In the genomic region with DNA sequence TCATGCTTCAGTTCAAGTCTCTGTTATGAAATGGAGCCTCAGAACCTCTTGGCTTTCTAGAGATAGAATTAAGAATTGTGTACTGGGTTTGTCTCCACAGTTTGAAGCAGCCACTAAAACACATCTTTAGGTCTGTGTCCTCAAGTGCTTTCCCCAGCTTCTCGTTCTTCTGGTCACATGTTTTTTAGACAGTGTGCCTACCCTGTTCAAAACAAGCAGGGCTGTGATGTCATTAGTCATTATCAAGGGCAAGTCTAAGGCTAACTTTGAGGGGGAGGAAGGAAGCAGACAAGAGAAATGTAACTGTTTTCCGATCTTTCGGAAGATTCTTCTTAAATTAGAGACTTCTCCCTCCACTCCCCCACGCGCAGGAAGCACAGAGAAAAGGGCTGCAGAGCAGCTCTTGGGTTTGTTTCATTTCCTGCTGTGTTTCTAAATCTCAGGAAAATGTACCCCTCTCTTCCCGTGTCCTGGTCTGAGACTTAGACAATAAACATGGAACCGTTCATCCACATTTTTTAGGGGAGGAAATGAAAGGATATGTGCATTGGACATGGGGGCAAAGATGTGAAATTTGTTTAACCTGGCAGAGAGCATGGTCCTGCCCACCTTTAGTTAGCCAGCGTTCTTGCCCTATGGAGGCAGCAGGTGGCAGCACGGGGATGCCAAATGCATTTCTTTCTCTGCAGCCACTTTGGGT, we compare ENCODE assay signal across 8 cellular contexts. TPM values are rescaled to one million over a fixed set of nuclear protein-coding genes. Genes with fewer than 3 reads are reported as not detected.
DNase-seq lines count a peak whose midpoint lies in the region; ATAC-seq, FAIRE-seq and TF ChIP-seq lines count a peak whose summit lies in the region.

No MANE protein-coding gene starts in this region.

- WGBS in A549 (ENCODE audit: missing lambda C conversion rate): 37% methylated on average over 9 of the region's 9 CpGs
- WGBS in endodermal cell (ENCODE audit: insufficient coverage in 1 of 2, insufficient read length in 1 of 2), 2 experiments: 63 to 71% methylated on average over 7 to 9 of the region's 9 CpGs

- no peak for TF ChIP-seq EP300 in A549 (IDR thresholded peaks at IDR 0.05)
- TF ChIP-seq EP300 in neural cell (conservative IDR thresholded peaks at IDR 0.05; ENCODE audit: poor library complexity, severe bottlenecking): no peak

- no peaks in the 10 kb centered on the region for H3K9me2 ChIP-seq in neural cell (ENCODE audit: insufficient read depth, low read length)

- peak; percentile 79 for TF ChIP-seq CTCF in A549 (IDR thresholded peaks at IDR 0.05)
- peak; percentile 84 for TF ChIP-seq CTCF in GM06990 (IDR thresholded peaks at IDR 0.05; ENCODE audit: insufficient read depth, low read length, poor library complexity, severe bottlenecking)
- TF ChIP-seq CTCF in endodermal cell (conservative IDR thresholded peaks at IDR 0.05): peak; percentile 84
- TF ChIP-seq CTCF in neural cell (IDR thresholded peaks at IDR 0.05; ENCODE audit: poor library complexity, severe bottlenecking): peak; percentile 82
- peak in 2 of 3 experiments; percentile 29 to 45 for TF ChIP-seq CTCF in vagina (IDR thresholded peaks at IDR 0.05)

- H3K9me3 Mint-ChIP-seq in activated CD8-positive, alpha-beta memory T cell treated with anti-CD3 and anti-CD28 coated beads, Interleukin-2, amount 10 ng/mL, durations not matched to agents 7 days and 5 days (ENCODE audit: low read depth): no peaks in the 10 kb centered on the region
- no peaks in the 10 kb centered on the region for H3K9me3 Mint-ChIP-seq in endodermal cell

- peaks cover 12% of the 10 kb centered on the region for H3K79me2 ChIP-seq in neural cell (replicated peaks; ENCODE audit: insufficient read depth, low read length)

- POLR2A ChIA-PET in A549 (lab: Yijun Ruan, JAX): no interaction called here

- no peaks in the 10 kb centered on the region for H4K20me1 ChIP-seq in neural cell (ENCODE audit: insufficient read depth)

- H3K4me2 ChIP-seq in A549 (peak overlapping the region; percentile 17; the same call in 2 of the 3 replicates), neural cell (ENCODE audit: low read length) (peak overlapping the region; percentile 40)

- H3K27me3 ChIP-seq in GM06990 (replicated peaks; ENCODE audit: control insufficient read depth, insufficient read depth, low read length) (no peaks in the 10 kb centered on the region), endodermal cell (ENCODE audit: control insufficient read depth, insufficient read depth, low read length, poor library complexity, severe bottlenecking) (no peaks in the 10 kb centered on the region), neural cell (ENCODE audit: insufficient read depth, low read depth, low read length) (no peaks in the 10 kb centered on the region), vagina (no peaks in the 10 kb centered on the region)

- intact Hi-C loops in vagina (cut with DNase I): no loop called here

- H3F3A ChIP-seq in neural cell (ENCODE audit: insufficient read depth, low read length, poor library complexity, severe bottlenecking): no peaks in the 10 kb centered on the region

- CTCF ChIA-PET in A549 (lab: Yijun Ruan, JAX): interaction anchor here (0.6 to 3.3 kb wide), 27 partner anchors 9 to 592 kb away, joined by 3 to 63 read pairs (median 5); partner anchors contain the start of genes C11orf16 and TMEM9B
- CTCF ChIA-PET in activated CD8-positive, alpha-beta memory T cell treated with anti-CD3 and anti-CD28 coated beads, Interleukin-2, amount 10 ng/mL, durations not matched to agents 7 days and 5 days (lab: Charles Lee): interaction anchor here (0.6 to 7.9 kb wide), 12 partner anchors 12 to 224 kb away, joined by 3 to 107 read pairs (median 3); partner anchors contain the start of gene TMEM9B

- H3K4me3 ChIP-seq in A549: no peak overlapping the region
- H3K4me3 ChIP-seq in GM06990 (replicated peaks; ENCODE audit: low read depth, low read length): no peak overlapping the region
- H3K4me3 ChIP-seq in endodermal cell (ENCODE audit: low read length): peak overlapping the region; percentile 66
- peak overlapping the region; percentile 46 for H3K4me3 ChIP-seq in neural cell (ENCODE audit: low read length)
- peak overlapping the region in 1 of 2 donors; percentile 21 for H3K4me3 ChIP-seq in vagina

- H3K36me3 Mint-ChIP-seq in activated CD8-positive, alpha-beta memory T cell treated with anti-CD3 and anti-CD28 coated beads, Interleukin-2, amount 10 ng/mL, durations not matched to agents 7 days and 5 days: peaks cover 7% of the 10 kb centered on the region
- H3K36me3 Mint-ChIP-seq in endodermal cell (ENCODE audit: low read depth): peaks cover 44% of the 10 kb centered on the region

- FAIRE-seq in A549 (lab: Jason Lieb, UNC): no peak

- H3K9ac ChIP-seq in endodermal cell (ENCODE audit: extremely low read depth, low read length, poor library complexity, severe bottlenecking) (no peak overlapping the region), neural cell (ENCODE audit: low read length) (no peak overlapping the region)

- H3K4me1 ChIP-seq in A549 (peaks cover 33% of the 10 kb centered on the region), endodermal cell (ENCODE audit: control insufficient read depth, insufficient read depth, low read length) (peaks cover 8% of the 10 kb centered on the region), vagina (peaks cover 45% of the 10 kb centered on the region)

- TF ChIP-seq POLR2A in A549 (IDR thresholded peaks at IDR 0.05; ENCODE audit: low read length): no peak
- TF ChIP-seq POLR2A in vagina (IDR thresholded peaks at IDR 0.05): no peak

- H2AFZ ChIP-seq in neural cell (ENCODE audit: low read depth, low read length): no peak overlapping the region

- ATAC-seq in A549 (no peak), HG03039 (IDR thresholded peaks at IDR 0.05; ENCODE audit: unreplicated experiment) (no peak)
- ATAC-seq in activated CD8-positive, alpha-beta memory T cell treated with anti-CD3 and anti-CD28 coated beads, Interleukin-2, amount 10 ng/mL, durations not matched to agents 7 days and 5 days: peak; percentile 34

- H3K27ac ChIP-seq in A549 (no peak overlapping the region), endodermal cell (ENCODE audit: low read depth, low read length) (no peak overlapping the region), neural cell (ENCODE audit: low read length) (no peak overlapping the region), vagina (peak overlapping the region; percentile 56)

- peaks cover under 1% of the 10 kb centered on the region for H3K27me3 Mint-ChIP-seq in activated CD8-positive, alpha-beta memory T cell treated with anti-CD3 and anti-CD28 coated beads, Interleukin-2, amount 10 ng/mL, durations not matched to agents 7 days and 5 days
- no peaks in the 10 kb centered on the region for H3K27me3 Mint-ChIP-seq in endodermal cell (ENCODE audit: insufficient read depth)

- H3K4me3 Mint-ChIP-seq in activated CD8-positive, alpha-beta memory T cell treated with anti-CD3 and anti-CD28 coated beads, Interleukin-2, amount 10 ng/mL, durations not matched to agents 7 days and 5 days: peak overlapping the region; percentile 60
- H3K4me3 Mint-ChIP-seq in endodermal cell: no peak overlapping the region

- TF ChIP-seq RAD21 in A549 (conservative IDR thresholded peaks at IDR 0.05 in 1 of 2, IDR thresholded peaks at IDR 0.05 in 1 of 2) (peak; percentile 75 to 78), neural cell (conservative IDR thresholded peaks at IDR 0.05) (peak; percentile 85)

- H3K27ac Mint-ChIP-seq in activated CD8-positive, alpha-beta memory T cell treated with anti-CD3 and anti-CD28 coated beads, Interleukin-2, amount 10 ng/mL, durations not matched to agents 7 days and 5 days: peak overlapping the region; percentile 80
- no peak overlapping the region for H3K27ac Mint-ChIP-seq in endodermal cell

- peak; percentile 29 to 40 for DNase-seq in A549 (ENCODE audit: low read depth in 1 of 2, low spot score in 1 of 2)
- DNase-seq in GM06990 (ENCODE audit: extremely low read depth, insufficient read length): no peak
- peak; percentile 10 for DNase-seq in NCI-H2107 treated with DMSO at 0.1 percent for 48 hours (lab: John Stamatoyannopoulos, UW; ENCODE audit: unreplicated experiment)
- DNase-seq in activated CD8-positive, alpha-beta memory T cell treated with anti-CD3 and anti-CD28 coated beads, Interleukin-2, amount 10 ng/mL, durations not matched to agents 7 days and 5 days: peak; percentile 72
- DNase-seq in endodermal cell: peak; percentile 87
- DNase-seq in vagina (ENCODE audit: extremely low spot score in 2 of 2): peak in 1 of 2 donors; percentile 65

- peaks cover 46% of the 10 kb centered on the region for H3K4me1 Mint-ChIP-seq in activated CD8-positive, alpha-beta memory T cell treated with anti-CD3 and anti-CD28 coated beads, Interleukin-2, amount 10 ng/mL, durations not matched to agents 7 days and 5 days
- H3K4me1 Mint-ChIP-seq in endodermal cell: peaks cover 27% of the 10 kb centered on the region

- H3K36me3 ChIP-seq in GM06990 (ENCODE audit: control insufficient read depth, insufficient read depth, low read length) (peaks cover 4% of the 10 kb centered on the region), endodermal cell (ENCODE audit: control insufficient read depth, insufficient read depth, low read length) (peaks cover 54% of the 10 kb centered on the region), neural cell (ENCODE audit: insufficient read depth, low read length) (peaks cover 4% of the 10 kb centered on the region), vagina (peaks cover 0 to 2% of the 10 kb centered on the region in 2 donors)

- H3K9me3 ChIP-seq in A549 (no peaks in the 10 kb centered on the region), endodermal cell (ENCODE audit: control insufficient read depth, low read length) (no peaks in the 10 kb centered on the region), neural cell (ENCODE audit: low read length) (no peaks in the 10 kb centered on the region), vagina (no peaks in the 10 kb centered on the region)

RNA-seq across cellular contexts. Expression of gene AKIP1, which starts 3.1 kb away (rescaled TPM):
- 61.3 and 66.7 TPM in 2 replicates for polyA plus RNA-seq in A549 (2011; rRNA removed)
- 41.5 and 48.3 TPM in 2 replicates for polyA plus RNA-seq in A549 (2012; cell fraction: cytosol; rRNA removed)
- 18.5 and 22.9 TPM in 2 replicates for polyA plus RNA-seq in A549 (2012; cell fraction: nucleus; rRNA removed)
- 54.2 to 61.5 TPM (median 57.7 TPM) in 3 replicates for polyA plus RNA-seq in A549 (2017; fragmentation: RNase III; extraction: RNeasy Plus Mini Kit Qiagen cat#74134 plus additional on column Dnase treatment)
- 12.4 and 15.1 TPM in 2 replicates for polyA minus RNA-seq in A549 (2011; rRNA and poly(A)+ RNA removed)
- total RNA-seq in activated CD8-positive, alpha-beta memory T cell treated with anti-CD3 and anti-CD28 coated beads, Interleukin-2, amount 10 ng/mL, durations not matched to agents 7 days and 5 days: 10 to 100 TPM; 29.8 to 34.9 TPM
- 10 to 100 TPM; 21.0 to 27.8 TPM for total RNA-seq in endodermal cell
- 28.9 TPM for polyA plus RNA-seq in endodermal cell (2013, experiment 1 of 2)
- polyA plus RNA-seq in endodermal cell (2013, experiment 2 of 2): 29.6 TPM
- polyA plus RNA-seq in neural cell: 81.5 and 90.7 TPM in 2 replicates
- polyA minus RNA-seq in neural cell: 37.0 and 39.0 TPM in 2 replicates
- total RNA-seq in vagina: 16.7 TPM

RNA-seq across cellular contexts. Expression of gene C11orf16, which starts 18.6 kb away (rescaled TPM):
- not detected in 2 replicates for polyA plus RNA-seq in A549 (2011; rRNA removed)
- not detected in 2 replicates for polyA plus RNA-seq in A549 (2012; cell fraction: cytosol; rRNA removed)
- not detected in 2 replicates for polyA plus RNA-seq in A549 (2012; cell fraction: nucleus; rRNA removed)
- not detected in 3 replicates for polyA plus RNA-seq in A549 (2017; fragmentation: RNase III; extraction: RNeasy Plus Mini Kit Qiagen cat#74134 plus additional on column Dnase treatment)
- polyA minus RNA-seq in A549 (2011; rRNA and poly(A)+ RNA removed): not detected in 2 replicates
- total RNA-seq in activated CD8-positive, alpha-beta memory T cell treated with anti-CD3 and anti-CD28 coated beads, Interleukin-2, amount 10 ng/mL, durations not matched to agents 7 days and 5 days: not detected
- not detected for total RNA-seq in endodermal cell
- not detected for polyA plus RNA-seq in endodermal cell (2013, experiment 1 of 2)
- not detected for polyA plus RNA-seq in endodermal cell (2013, experiment 2 of 2)
- not detected in 2 replicates for polyA plus RNA-seq in neural cell
- polyA minus RNA-seq in neural cell: not detected in 2 replicates
- total RNA-seq in vagina: not detected

RNA-seq across cellular contexts. Expression of gene ASCL3, which starts 28.7 kb away (rescaled TPM):
- polyA plus RNA-seq in A549 (2011; rRNA removed) (not detected in 2 replicates), A549 (2017; fragmentation: RNase III; extraction: RNeasy Plus Mini Kit Qiagen cat#74134 plus additional on column Dnase treatment) (not detected in 3 replicates), neural cell (not detected in 2 replicates)
- polyA plus RNA-seq in A549 (2012; cell fraction: cytosol; rRNA removed): not detected in 2 replicates
- not detected in 2 replicates for polyA plus RNA-seq in A549 (2012; cell fraction: nucleus; rRNA removed)
- not detected in 2 replicates for polyA minus RNA-seq in A549 (2011; rRNA and poly(A)+ RNA removed)
- total RNA-seq in activated CD8-positive, alpha-beta memory T cell treated with anti-CD3 and anti-CD28 coated beads, Interleukin-2, amount 10 ng/mL, durations not matched to agents 7 days and 5 days: not detected
- total RNA-seq in endodermal cell (not detected), vagina (not detected)
- not detected for polyA plus RNA-seq in endodermal cell (2013, experiment 1 of 2)
- not detected for polyA plus RNA-seq in endodermal cell (2013, experiment 2 of 2)
- not detected in 2 replicates for polyA minus RNA-seq in neural cell

RNA-seq across cellular contexts. Expression of gene TMEM9B, which starts 50.1 kb away (rescaled TPM):
- polyA plus RNA-seq in A549 (2011; rRNA removed): 43.4 and 47.3 TPM in 2 replicates
- polyA plus RNA-seq in A549 (2012; cell fraction: cytosol; rRNA removed): 14.2 and 15.6 TPM in 2 replicates
- 4.3 and 7.5 TPM in 2 replicates for polyA plus RNA-seq in A549 (2012; cell fraction: nucleus; rRNA removed)
- 34.6 to 37.1 TPM (median 35.1 TPM) in 3 replicates for polyA plus RNA-seq in A549 (2017; fragmentation: RNase III; extraction: RNeasy Plus Mini Kit Qiagen cat#74134 plus additional on column Dnase treatment)
- polyA minus RNA-seq in A549 (2011; rRNA and poly(A)+ RNA removed): 14.6 and 19.4 TPM in 2 replicates
- 10 to 100 TPM; 22.9 to 30.1 TPM for total RNA-seq in activated CD8-positive, alpha-beta memory T cell treated with anti-CD3 and anti-CD28 coated beads, Interleukin-2, amount 10 ng/mL, durations not matched to agents 7 days and 5 days
- 10 to 100 TPM in 1 of 2 donors, 1 to 10 TPM in 1; 8.6 to 11.8 TPM for total RNA-seq in endodermal cell
- polyA plus RNA-seq in endodermal cell (2013, experiment 1 of 2): 24.3 TPM
- polyA plus RNA-seq in endodermal cell (2013, experiment 2 of 2): 21.1 TPM
- polyA plus RNA-seq in neural cell: 59.7 and 63.1 TPM in 2 replicates
- 52.4 and 63.8 TPM in 2 replicates for polyA minus RNA-seq in neural cell
- total RNA-seq in vagina: 26.8 TPM

Comparison
In these comparisons a context has a peak if more than half of its experiments do, and no peak if none do; other contexts are left out.
1. H3K4me3 ChIP-seq: peak in endodermal cell (single experiment) and neural cell (single experiment); none in A549 (single experiment) and GM06990 (single experiment).
2. Peak in every context shown above with its lines, with median percentiles within 50 percentile points of each other: CTCF ChIP-seq.